In genomic region chr1:7663451-7664146, GRCh38 we compare ENCODE assay signal across 20 cellular contexts.
DNase-seq lines count a peak whose midpoint lies in the region; ATAC-seq and TF ChIP-seq lines count a peak whose summit lies in the region.
"Had no signal": no experiment of that assay in that cellular context is flagged by ENCODE, and none has a peak within 500 bp of the region (broad histone marks: within the 10 kb centered on the region; RNA-seq: fewer than 3 reads in every experiment).

No MANE protein-coding gene starts in this region.

- H3K9me3 Mint-ChIP-seq in WTC11 (0 out of 2 replicates have a peak, but pooled peaks cover 3% of the 10 kb centered on the region), brain (peaks cover 0 to 3% (median 0%) of the 10 kb centered on the region in 5 experiments), neural progenitor cell (no peaks in the 10 kb centered on the region)
- H3K9me3 Mint-ChIP-seq in activated naive CD8-positive, alpha-beta T cell treated with anti-CD3 and anti-CD28 coated beads for 36 hours: no peaks in the 10 kb centered on the region
- H3K9me3 Mint-ChIP-seq: CD8-positive, alpha-beta T cell had no signal

- H3K79me1 ChIP-seq in IMR-90 (ENCODE audit: low read depth in 1 of 2, low read length in 2 of 2): no peaks in the 10 kb centered on the region

- H2AK5ac ChIP-seq in IMR-90 (ENCODE audit: low read depth, low read length): no peak overlapping the region

- no peak overlapping the region for H2BK15ac ChIP-seq in IMR-90 (ENCODE audit: low read depth, low read length)

- H4K20me1 ChIP-seq in IMR-90 (ENCODE audit: insufficient read depth, low read length) (no peaks in the 10 kb centered on the region), neural progenitor cell (ENCODE audit: low read depth) (no peaks in the 10 kb centered on the region)
- H4K20me1 ChIP-seq: BLaER1 had no signal

- H3K4me1 Mint-ChIP-seq in WTC11 (peaks cover 4% of the 10 kb centered on the region), brain (peaks cover 23% of the 10 kb centered on the region), neural progenitor cell (peaks cover 26% of the 10 kb centered on the region)
- H3K4me1 Mint-ChIP-seq in activated naive CD8-positive, alpha-beta T cell treated with anti-CD3 and anti-CD28 coated beads for 36 hours: no peaks in the 10 kb centered on the region

- H3F3A ChIP-seq in neural progenitor cell (ENCODE audit: low read depth): peaks cover under 1% of the 10 kb centered on the region

- H3K27ac Mint-ChIP-seq in WTC11 (peak overlapping the region; percentile 53; the same call in 1 of the 2 replicates), brain (peak overlapping the region in 3 of 5 experiments; percentile 53 to 73 (median 66)), neural progenitor cell (peak overlapping the region; percentile 93)
- H3K27ac Mint-ChIP-seq in activated naive CD8-positive, alpha-beta T cell treated with anti-CD3 and anti-CD28 coated beads for 36 hours: no peak overlapping the region
- H3K27ac Mint-ChIP-seq: CD4-positive, CD25-positive, alpha-beta regulatory T cell; CD8-positive, alpha-beta T cell had no signal

- no peaks in the 10 kb centered on the region for H3K9me1 ChIP-seq in IMR-90 (ENCODE audit: insufficient read depth, low read length)

- WGBS in IMR-90 (ENCODE audit: extremely low coverage in 2 of 2, insufficient read length in 1 of 2), 2 experiments: 77% methylated on average over 21 of the region's 38 CpGs; no CpG with 5 or more reads in 1 of the 2 experiments

- POLR2A ChIA-PET in IMR-90 (lab: Charles Lee; ENCODE audit: unreplicated experiment) (no interaction called here), WTC11 (lab: Charles Lee) (no interaction called here)

- dilution Hi-C loops in IMR-90 (cut with HindIII; ENCODE audit: low sequenced_read_pairs, unreplicated experiment): no loop called here

- H3K36me3 ChIP-seq in IMR-90 (ENCODE audit: control insufficient read depth, insufficient read depth, low read length) (no peaks in the 10 kb centered on the region), neural progenitor cell (no peaks in the 10 kb centered on the region)
- H3K36me3 ChIP-seq: BE2C, BLaER1 had no signal

- H3K14ac ChIP-seq in IMR-90 (replicated peaks; ENCODE audit: low read depth, low read length): no peak overlapping the region

- H3K36me3 Mint-ChIP-seq in WTC11 (no peaks in the 10 kb centered on the region), brain (peaks cover 3% of the 10 kb centered on the region), neural progenitor cell (peaks cover 3% of the 10 kb centered on the region)
- no peaks in the 10 kb centered on the region for H3K36me3 Mint-ChIP-seq in activated naive CD8-positive, alpha-beta T cell treated with anti-CD3 and anti-CD28 coated beads for 36 hours
- H3K36me3 Mint-ChIP-seq: CD14-positive monocyte; CD4-positive, CD25-positive, alpha-beta regulatory T cell; CD8-positive, alpha-beta T cell had no signal

- H3K27me3 Mint-ChIP-seq in WTC11 (ENCODE audit: low read depth) (no peaks in the 10 kb centered on the region), brain (no peaks in the 10 kb centered on the region), neural progenitor cell (ENCODE audit: insufficient read depth, low read depth) (peaks cover 15% of the 10 kb centered on the region)
- H3K27me3 Mint-ChIP-seq in activated naive CD8-positive, alpha-beta T cell treated with anti-CD3 and anti-CD28 coated beads for 36 hours: no peaks in the 10 kb centered on the region

- BruUV-seq in IMR-90 (replicated peaks; lab: Mats Ljungman, UMichigan): no TSS peak

- H3K4me2 ChIP-seq in IMR-90 (ENCODE audit: low read depth, low read length): no peak overlapping the region
- no peak overlapping the region for H3K4me2 ChIP-seq in neural progenitor cell

- no peak overlapping the region for H4K5ac ChIP-seq in IMR-90 (ENCODE audit: low read depth, low read length)

- TF ChIP-seq CTCF in IMR-90 (conservative IDR thresholded peaks at IDR 0.05; ENCODE audit: low read depth, low read length) (no peak), WTC11 (IDR thresholded peaks at IDR 0.05) (no peak), brain (conservative IDR thresholded peaks at IDR 0.05) (no peak), neural progenitor cell (IDR thresholded peaks at IDR 0.05) (no peak)

- no peak overlapping the region for H4K8ac ChIP-seq in IMR-90 (ENCODE audit: low read depth in 2 of 2, low read length in 2 of 2)

- H3K4me3 ChIP-seq in IMR-90 (ENCODE audit: insufficient read depth, low read depth, low read length): no peak overlapping the region
- no peak overlapping the region for H3K4me3 ChIP-seq in neural progenitor cell
- H3K4me3 ChIP-seq: BLaER1 had no signal

- no peak for TF ChIP-seq RAD21 in IMR-90 (IDR thresholded peaks at IDR 0.05; ENCODE audit: low read length)

- intact Hi-C loops in IMR-90 (cut with micrococcal nuclease): loop anchor here (10.0 kb wide), 1 partner anchor 651 kb away; the partner anchor contains the start of gene SLC45A1

- H2BK20ac ChIP-seq in IMR-90 (ENCODE audit: low read depth, low read length): no peak overlapping the region

- TF ChIP-seq POLR2A in IMR-90 (IDR thresholded peaks at IDR 0.05; ENCODE audit: low read depth, low read length): no peak

- in situ Hi-C loops in IMR-90 (cut with MboI; ENCODE audit: low sequenced_read_pairs): loop anchor here (25.0 kb wide), 1 partner anchor 649 kb away; the partner anchor contains the start of gene SLC45A1

- no peak for ATAC-seq in IMR-90 (ENCODE audit: low read depth)
- ATAC-seq in WTC11: no peak
- ATAC-seq: CD8-positive, alpha-beta T cell had no signal

- no peak overlapping the region for H3K18ac ChIP-seq in IMR-90 (ENCODE audit: low read depth, low read length)

- no peaks in the 10 kb centered on the region for H3K79me2 ChIP-seq in neural progenitor cell (ENCODE audit: low read depth)

- H3K56ac ChIP-seq in IMR-90 (ENCODE audit: extremely low read depth, insufficient read depth, low read length): no peak overlapping the region; the same call in 1 of the 2 replicates

- H2AFZ ChIP-seq in IMR-90 (replicated peaks; ENCODE audit: low read length, poor library complexity): peak overlapping the region; percentile 7
- H2AFZ ChIP-seq in neural progenitor cell (replicated peaks): no peak overlapping the region

- H3K4ac ChIP-seq in IMR-90 (ENCODE audit: low read depth, low read length): no peak overlapping the region

- no peaks in the 10 kb centered on the region for H3K9me3 ChIP-seq in IMR-90 (ENCODE audit: control insufficient read depth, insufficient read depth, low read length)
- no peaks in the 10 kb centered on the region for H3K9me3 ChIP-seq in neural progenitor cell (ENCODE audit: low read depth)
- H3K9me3 ChIP-seq: BE2C, BLaER1, Caco-2 had no signal

- no peak overlapping the region for H3K4me3 Mint-ChIP-seq in WTC11
- H3K4me3 Mint-ChIP-seq in brain: no peak overlapping the region
- H3K4me3 Mint-ChIP-seq in neural progenitor cell: peak overlapping the region; percentile 13
- H3K4me3 Mint-ChIP-seq in activated naive CD8-positive, alpha-beta T cell treated with anti-CD3 and anti-CD28 coated beads for 36 hours: no peak overlapping the region
- H3K4me3 Mint-ChIP-seq: CD14-positive monocyte; CD4-positive, CD25-positive, alpha-beta regulatory T cell; CD8-positive, alpha-beta T cell had no signal

- H2BK120ac ChIP-seq in IMR-90 (ENCODE audit: low read depth, low read length): no peak overlapping the region

- H2BK5ac ChIP-seq in IMR-90 (ENCODE audit: low read depth, low read length, poor library complexity, severe bottlenecking): no peak overlapping the region

- no peak for DNase-seq in IMR-90
- DNase-seq in WTC11 (ENCODE audit: low spot score): no peak
- no peak for DNase-seq in neural progenitor cell (ENCODE audit: low spot score)
- no peak for DNase-seq in NCI-H2196 (lab: John Stamatoyannopoulos, UW; ENCODE audit: unreplicated experiment)
- DNase-seq in activated naive CD8-positive, alpha-beta T cell treated with anti-CD3 and anti-CD28 coated beads for 36 hours: no peak
- DNase-seq in kidney glomerular epithelial cell (lab: John Stamatoyannopoulos, UW): no peak
- no peak for DNase-seq in cerebellum (ENCODE audit: low spot score)
- DNase-seq: 8988T; ACHN; BE2C; C1 segment of cervical spinal cord; Caco-2; Calu3; CD4-positive, CD25-positive, alpha-beta regulatory T cell; CD8-positive, alpha-beta T cell; DMS79 treated with DMSO at 0.1 percent for 48 hours; GF-D8 had no signal

- H4K91ac ChIP-seq in IMR-90 (ENCODE audit: insufficient read depth, low read depth, low read length): no peak overlapping the region

- H3K27me3 ChIP-seq in IMR-90 (ENCODE audit: control insufficient read depth, insufficient read depth, low read length) (peaks cover 17% of the 10 kb centered on the region), neural progenitor cell (no peaks in the 10 kb centered on the region)
- H3K27me3 ChIP-seq: BE2C, BLaER1 had no signal

- no peak overlapping the region for H2AK9ac ChIP-seq in IMR-90 (replicated peaks; ENCODE audit: low read depth, low read length, poor library complexity)

- H3K9ac ChIP-seq in IMR-90 (ENCODE audit: low read depth, low read length): no peak overlapping the region
- no peak overlapping the region for H3K9ac ChIP-seq in neural progenitor cell
- H3K9ac ChIP-seq: BLaER1 had no signal

- H3K23ac ChIP-seq in IMR-90 (ENCODE audit: low read depth, low read length): no peak overlapping the region

- CTCF ChIA-PET in IMR-90 (lab: Yijun Ruan, JAX) (interaction anchor here (9.2 kb wide), 1 partner anchor 90 kb away, joined by 108 read pairs; no protein-coding TSS in a partner anchor), WTC11 (lab: Charles Lee) (interaction anchor here (1.4 to 3.6 kb wide), 3 partner anchors 16 to 92 kb away, joined by 7 to 18 read pairs (median 8); no protein-coding TSS in a partner anchor)

- no peaks in the 10 kb centered on the region; the same call in 1 of the 2 replicates for H3K4me1 ChIP-seq in IMR-90 (ENCODE audit: control insufficient read depth, insufficient read depth, low read length)
- H3K4me1 ChIP-seq in neural progenitor cell: peaks cover 8% of the 10 kb centered on the region
- H3K4me1 ChIP-seq: Caco-2 had no signal

- H3K27ac ChIP-seq in IMR-90 (ENCODE audit: insufficient read depth, low read length) (no peak overlapping the region), neural progenitor cell (no peak overlapping the region)
- H3K27ac ChIP-seq: BLaER1 had no signal

TF ChIP-seq in IMR-90, 13 proteins besides CTCF, POLR2A, EP300 and RAD21 (continues in another document):
- TF ChIP-seq RCOR1 (IDR thresholded peaks at IDR 0.05; ENCODE audit: insufficient replicate concordance, low read length): no peak
- no peak for TF ChIP-seq CEBPB (IDR thresholded peaks at IDR 0.05; ENCODE audit: low read depth, low read length)
- TF ChIP-seq FOS (IDR thresholded peaks at IDR 0.05; ENCODE audit: low read depth, low read length): no peak
- no peak for TF ChIP-seq MAZ (IDR thresholded peaks at IDR 0.05; ENCODE audit: borderline replicate concordance, low read depth, low read length)

TF ChIP-seq in WTC11, 78 proteins besides CTCF, POLR2A, EP300 and RAD21 (continues in another document):
- no peak for TF ChIP-seq CREM (CRISPR knock-in tag; IDR thresholded peaks at IDR 0.05)
